18 cellular contexts compared by ENCODE assay signal in the genomic region with DNA sequence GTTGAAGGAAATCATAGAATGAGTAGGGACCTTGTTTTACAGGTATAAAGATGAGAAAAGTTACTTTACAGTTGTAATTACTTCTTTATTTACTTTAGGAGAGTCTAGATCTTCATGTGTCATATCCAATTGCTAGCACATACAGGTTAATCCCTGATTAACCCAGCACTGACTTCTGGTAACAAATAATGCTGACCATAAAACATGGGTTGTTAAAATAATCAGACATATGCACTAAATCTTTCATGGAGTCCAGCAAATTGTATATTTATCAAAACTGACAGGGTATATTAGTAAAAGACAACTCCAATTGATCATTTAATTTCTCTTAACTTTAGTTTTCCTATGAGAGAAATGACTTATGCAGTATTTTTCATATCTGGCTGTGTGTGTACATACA.
"Had no signal": no experiment of that assay in that cellular context is flagged by ENCODE, and none has a peak within 500 bp of the region (broad histone marks: within the 10 kb centered on the region; RNA-seq: fewer than 3 reads in every experiment).

No MANE protein-coding gene starts in this region.

- H3K27me3 ChIP-seq: colonic mucosa, sigmoid colon, tibial artery, upper lobe of left lung, uterus had no signal

- H3K27ac ChIP-seq: colonic mucosa, parathyroid adenoma, psoas muscle, sigmoid colon, skin epidermis, tibial artery, upper lobe of left lung, uterus had no signal

- H3K36me3 ChIP-seq: colonic mucosa, sigmoid colon, tibial artery, upper lobe of left lung, uterus had no signal

- H3K9me3 Mint-ChIP-seq: endodermal cell, nephron progenitor cell had no signal

- H3K4me1 ChIP-seq: colonic mucosa, parathyroid adenoma had no signal

- DNase-seq: colonic mucosa; effector CD4-positive, alpha-beta T cell; endodermal cell; left colon; left ventricle myocardium superior; mesenchymal stem cell; naive thymus-derived CD4-positive, alpha-beta T cell; nephron progenitor cell; psoas muscle; sigmoid colon; stimulated activated CD4-positive, alpha-beta T cell treated with anti-CD3 and anti-CD28 coated beads, Interleukin-2, amount 100 ng/mL, for 48 hours; stimulated activated naive CD4-positive, alpha-beta T cell treated with Interleukin-2 at 50 U/mL for 16 hours; tibial artery; upper lobe of left lung; uterus had no signal

- H3K4me1 Mint-ChIP-seq: endodermal cell had no signal

- H3K4me3 Mint-ChIP-seq: endodermal cell; naive thymus-derived CD4-positive, alpha-beta T cell; nephron progenitor cell had no signal

- ATAC-seq: left colon; left ventricle myocardium superior; naive thymus-derived CD4-positive, alpha-beta T cell; psoas muscle had no signal

- H3K4me3 ChIP-seq: colonic mucosa, lung, psoas muscle, sigmoid colon, skin epidermis, tibial artery, upper lobe of left lung, uterus had no signal

- H3K27ac Mint-ChIP-seq: endodermal cell, nephron progenitor cell had no signal

- H3K9me3 ChIP-seq: colonic mucosa, psoas muscle, sigmoid colon, tibial artery, upper lobe of left lung, uterus had no signal
